In the genomic region with DNA sequence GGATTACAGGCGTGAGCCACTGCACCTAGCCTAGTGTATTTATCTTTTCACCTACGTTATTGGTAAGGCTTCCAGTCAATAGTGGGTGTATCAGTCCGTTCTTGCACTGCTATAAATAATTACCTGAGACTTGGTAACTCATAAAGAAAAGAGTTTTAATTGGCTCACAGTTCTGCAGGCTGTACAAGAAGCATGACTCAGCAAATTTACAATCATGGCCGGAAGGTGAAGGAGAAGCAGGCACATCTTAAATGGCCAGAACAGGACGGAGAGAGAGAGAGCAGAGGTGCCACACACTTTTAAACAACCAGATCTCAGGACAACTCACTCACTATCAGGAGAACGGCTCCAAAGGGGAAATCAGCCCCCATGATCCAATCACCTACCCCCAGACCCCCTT, we compare ENCODE assay signal across 17 cellular contexts.
A peak's percentile ranks its signal among the peaks of the same experiment; 100 is the strongest.
DNase-seq lines count a peak whose midpoint lies in the region; ATAC-seq, FAIRE-seq and TF ChIP-seq lines count a peak whose summit lies in the region.
"Had no signal": no experiment of that assay in that cellular context is flagged by ENCODE, and none has a peak within 500 bp of the region (broad histone marks: within the 10 kb centered on the region; RNA-seq: fewer than 3 reads in every experiment).

No MANE protein-coding gene starts in this region.

- WGBS in A549 (ENCODE audit: missing lambda C conversion rate) = 80% methylated on average over 6 of the region's 6 CpGs
- WGBS in H1 (ENCODE audit: extremely low coverage in 1 of 2, insufficient coverage in 1 of 2, insufficient read length in 1 of 2, insufficient replicate concordance in 2 of 2, low coverage in 1 of 2, low lambda C conversion rate in 2 of 2, missing lambda C conversion rate in 1 of 2), 2 experiments = 95% methylated on average over 5 of the region's 6 CpGs; no CpG with 5 or more reads in 1 of the 2 experiments

- H3K79me2 ChIP-seq in H1 (ENCODE audit: control insufficient read depth in 1 of 2, insufficient read depth in 2 of 2, low read length in 2 of 2) = no peaks in the 10 kb centered on the region

- no peak overlapping the region for H4K91ac ChIP-seq in H1 (replicated peaks; ENCODE audit: insufficient read length, low read length)

- no peak overlapping the region for H3K14ac ChIP-seq in H1 (ENCODE audit: insufficient read length)

- H3K4me3 ChIP-seq in A549 = no peak overlapping the region
- H3K4me3 ChIP-seq in H1 (ENCODE audit: extremely low read depth in 1 of 4, insufficient read depth in 2 of 4, low read depth in 3 of 4, low read length in 4 of 4) = no peak overlapping the region

- no peak for TF ChIP-seq CTCF in A549 (IDR thresholded peaks at IDR 0.05)
- TF ChIP-seq CTCF in H1 (IDR thresholded peaks at IDR 0.05; ENCODE audit: control extremely low read depth in 1 of 3, insufficient read depth in 1 of 3, low read depth in 1 of 3, low read length in 3 of 3) = no peak

- no peak overlapping the region for H2BK120ac ChIP-seq in H1 (replicated peaks; ENCODE audit: low read depth, low read length)

- H3K27ac ChIP-seq in A549 = peak overlapping the region; percentile 52 to 81
- no peak overlapping the region for H3K27ac ChIP-seq in H1 (ENCODE audit: low read depth, low read length)

- H2BK5ac ChIP-seq in H1 (ENCODE audit: low read depth, low read length) = no peak overlapping the region

- H4K20me1 ChIP-seq in H1 (replicated peaks in 1 of 2; ENCODE audit: control insufficient read depth in 1 of 2, insufficient read depth in 2 of 2, low read length in 2 of 2) = no peaks in the 10 kb centered on the region

- no peak overlapping the region for H3K18ac ChIP-seq in H1 (ENCODE audit: extremely low read depth, low read length)

- no peak overlapping the region for H3K23ac ChIP-seq in H1 (ENCODE audit: insufficient read length)

- H3K79me1 ChIP-seq in H1 (ENCODE audit: low read depth, low read length) = no peaks in the 10 kb centered on the region

- H3K4ac ChIP-seq in H1 (replicated peaks; ENCODE audit: insufficient read length, low read depth, low read length) = no peak overlapping the region

- POLR2A ChIA-PET in A549 (lab: Yijun Ruan, JAX) (no interaction called here), H1 (lab: Charles Lee; ENCODE audit: partially characterized antibody) (no interaction called here)

- H2AFZ ChIP-seq in H1 (ENCODE audit: low read length) = no peak overlapping the region

- no peak overlapping the region for H3K4me2 ChIP-seq in A549
- no peak overlapping the region for H3K4me2 ChIP-seq in H1 (ENCODE audit: insufficient read depth in 1 of 2, low read depth in 2 of 2, low read length in 2 of 2)

- no peak overlapping the region for H4K5ac ChIP-seq in H1 (ENCODE audit: insufficient read length, low read depth, low read length)

- H3K23me2 ChIP-seq in H1 (ENCODE audit: low read depth, low read length) = no peaks in the 10 kb centered on the region

- H3K36me3 ChIP-seq in H1 (ENCODE audit: control insufficient read depth in 2 of 4, insufficient read depth in 4 of 4, low read length in 3 of 4) = no peaks in the 10 kb centered on the region

- H3K56ac ChIP-seq in H1 (replicated peaks; ENCODE audit: insufficient read length, low read depth, low read length) = no peak overlapping the region

- no peaks in the 10 kb centered on the region for H3K27me3 ChIP-seq in H1 (replicated peaks in 1 of 4; ENCODE audit: control insufficient read depth in 3 of 4, extremely low read depth in 1 of 4, insufficient read depth in 3 of 4, low read length in 3 of 4)

- H2BK20ac ChIP-seq in H1 (ENCODE audit: low read length) = no peak overlapping the region

- H4K8ac ChIP-seq in H1 (ENCODE audit: extremely low read depth, insufficient read depth, low read length) = no peak overlapping the region

- no peak for ATAC-seq in A549
- no peak for ATAC-seq in HG02885 (IDR thresholded peaks at IDR 0.05; ENCODE audit: poor library complexity, unreplicated experiment)
- no peak for ATAC-seq in HG03196 (IDR thresholded peaks at IDR 0.05; ENCODE audit: unreplicated experiment)

- no peak overlapping the region for H3K9ac ChIP-seq in H1 (replicated peaks in 1 of 4; ENCODE audit: extremely low read depth in 1 of 4, low read depth in 3 of 4, low read length in 3 of 4)

- FAIRE-seq in A549 (lab: Jason Lieb, UNC) (no peak), H1 (lab: Jason Lieb, UNC) (no peak)
- FAIRE-seq: G401.6, GM12892 had no signal

- TF ChIP-seq EP300 in A549 (IDR thresholded peaks at IDR 0.05) (no peak), H1 (IDR thresholded peaks at IDR 0.05; ENCODE audit: borderline replicate concordance in 1 of 2, low read depth in 2 of 2, low read length in 2 of 2) (no peak)

- TF ChIP-seq RAD21 in A549 (conservative IDR thresholded peaks at IDR 0.05 in 1 of 2, IDR thresholded peaks at IDR 0.05 in 1 of 2) (no peak), H1 (IDR thresholded peaks at IDR 0.05 in 1 of 2, conservative IDR thresholded peaks at IDR 0.05 in 1 of 2; ENCODE audit: low read depth in 2 of 2, low read length in 2 of 2) (no peak)

- H2AK5ac ChIP-seq in H1 (ENCODE audit: low read depth, low read length) = no peak overlapping the region

- H2BK15ac ChIP-seq in H1 (ENCODE audit: low read length) = no peak overlapping the region

- no peak for TF ChIP-seq POLR2A in A549 (IDR thresholded peaks at IDR 0.05; ENCODE audit: low read length)
- TF ChIP-seq POLR2A in H1 (IDR thresholded peaks at IDR 0.05; ENCODE audit: control extremely low read depth in 1 of 2, low read depth in 2 of 2, low read length in 2 of 2) = no peak

- CTCF ChIA-PET in A549 (lab: Yijun Ruan, JAX) (no interaction called here), H1 (lab: Charles Lee; ENCODE audit: partially characterized antibody) (interaction anchor here (0.7 kb wide), 1 partner anchor 14 kb away, joined by 4 read pairs; no protein-coding TSS in a partner anchor)

- no peak for DNase-seq in A549 (ENCODE audit: low read depth in 1 of 2, low spot score in 1 of 2)
- DNase-seq in RPMI8226 = peak; percentile 37
- no peak for DNase-seq in H1 (ENCODE audit: low read depth in 1 of 2, low spot score in 2 of 2)
- DNase-seq in NCI-H446 (lab: John Stamatoyannopoulos, UW) = no peak
- DNase-seq: 8988T; C1 segment of cervical spinal cord; Calu3; CD4-positive, alpha-beta memory T cell; COR-L47; DND-41; GOT3; H7; HCEC 1CT had no signal

- no peak overlapping the region for H2BK12ac ChIP-seq in H1 (ENCODE audit: low read depth, low read length)

- no peaks in the 10 kb centered on the region for H3K9me3 ChIP-seq in A549
- no peaks in the 10 kb centered on the region for H3K9me3 ChIP-seq in H1 (ENCODE audit: insufficient read depth in 2 of 2, low read depth in 1 of 2, low read length in 1 of 2)

- H3K4me1 ChIP-seq in A549 = peaks cover 49% of the 10 kb centered on the region
- no peaks in the 10 kb centered on the region for H3K4me1 ChIP-seq in H1 (replicated peaks in 1 of 4; ENCODE audit: control insufficient read depth in 3 of 4, insufficient read depth in 4 of 4, low read length in 3 of 4)

TF ChIP-seq in A549, 52 proteins besides CTCF, POLR2A, EP300 and RAD21:
- peak; percentile 99 for TF ChIP-seq MAFK (IDR thresholded peaks at IDR 0.05; ENCODE audit: partially characterized antibody)
- peak; percentile 98 for TF ChIP-seq NFE2L2 (conservative IDR thresholded peaks at IDR 0.05; ENCODE audit: low read length)
- TF ChIP-seq, protein P1, sequence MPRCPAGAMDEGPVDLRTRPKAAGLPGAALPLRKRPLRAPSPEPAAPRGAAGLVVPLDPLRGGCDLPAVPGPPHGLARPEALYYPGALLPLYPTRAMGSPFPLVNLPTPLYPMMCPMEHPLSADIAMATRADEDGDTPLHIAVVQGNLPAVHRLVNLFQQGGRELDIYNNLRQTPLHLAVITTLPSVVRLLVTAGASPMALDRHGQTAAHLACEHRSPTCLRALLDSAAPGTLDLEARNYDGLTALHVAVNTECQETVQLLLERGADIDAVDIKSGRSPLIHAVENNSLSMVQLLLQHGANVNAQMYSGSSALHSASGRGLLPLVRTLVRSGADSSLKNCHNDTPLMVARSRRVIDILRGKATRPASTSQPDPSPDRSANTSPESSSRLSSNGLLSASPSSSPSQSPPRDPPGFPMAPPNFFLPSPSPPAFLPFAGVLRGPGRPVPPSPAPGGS (IDR thresholded peaks at IDR 0.05) = no peak
TF ChIP-seq in A549: peak in this region for 2.

TF ChIP-seq in H1, 55 proteins besides CTCF, POLR2A, EP300 and RAD21:
- peak; percentile 93 for TF ChIP-seq BACH1 (IDR thresholded peaks at IDR 0.05; ENCODE audit: low read length)
- no peak for TF ChIP-seq HDAC2 (IDR thresholded peaks at IDR 0.05; ENCODE audit: borderline replicate concordance in 1 of 2, low read depth in 2 of 2, low read length in 2 of 2)
- peak; percentile 83 for TF ChIP-seq MAFK (IDR thresholded peaks at IDR 0.05; ENCODE audit: low read depth, low read length)
